ENCODE assay signal across 1 cellular context in the genomic region with DNA sequence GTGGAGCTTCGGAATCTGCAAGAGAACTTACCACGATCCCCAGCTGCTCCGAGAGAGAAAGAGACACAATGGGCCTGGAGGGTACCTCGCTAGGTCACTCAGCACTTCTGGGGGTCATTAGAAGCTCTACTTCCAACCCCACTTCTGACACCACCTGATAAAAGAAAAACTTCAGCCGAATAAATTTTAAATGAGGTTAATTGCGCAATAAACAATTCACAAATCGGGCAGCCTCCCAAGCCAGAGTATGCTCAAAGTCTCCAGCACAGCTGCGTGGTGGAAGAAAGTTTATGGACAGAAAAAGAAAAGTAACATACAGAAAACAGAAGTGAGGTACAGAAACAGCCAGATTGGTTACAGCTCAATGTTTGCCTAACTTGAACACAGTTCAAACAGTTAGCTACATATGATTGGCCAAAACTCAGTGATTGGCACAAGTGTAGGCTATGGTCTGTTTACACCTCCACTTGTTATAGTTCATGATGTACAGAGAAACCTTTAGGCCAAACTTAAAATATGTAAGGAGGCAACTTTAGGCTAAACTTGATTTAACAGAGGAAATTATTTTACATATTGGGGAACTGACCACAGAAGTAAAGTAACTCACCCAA.
TF ChIP-seq lines count a peak whose summit lies in the region.

No MANE protein-coding gene starts in this region.

TF ChIP-seq in HepG2, 621 proteins besides CTCF, POLR2A, EP300 and RAD21:
- no peak for TF ChIP-seq ZNF543 (CRISPR knock-in tag; IDR thresholded peaks at IDR 0.05)
- peak; percentile 48 for TF ChIP-seq CEBPB (IDR thresholded peaks at IDR 0.05; ENCODE audit: borderline replicate concordance, low read depth, low read length)
